ENCODE assay signal across 8 cellular contexts in genomic region chr11:76380977-76381719, GRCh38. TPM values are rescaled to one million over a fixed set of nuclear protein-coding genes. Genes with fewer than 3 reads are reported as not detected.
DNase-seq lines count a peak whose midpoint lies in the region; ATAC-seq and TF ChIP-seq lines count a peak whose summit lies in the region.

Gene GVQW3, plus strand, starts transcription at chr11:76381323. Its CDS starts 506 bp downstream, at chr11:76381829.
Gene THAP12, minus strand, starts transcription at chr11:76381132. Its CDS starts 296 bp downstream, at chr11:76380836.

- H3K4me1 ChIP-seq in HAP-1 (peaks cover 12% of the 10 kb centered on the region), foreskin keratinocyte (peaks cover 6% of the 10 kb centered on the region), neuron (ENCODE audit: insufficient read depth, low read length) (peaks cover 23% of the 10 kb centered on the region)

- no peaks in the 10 kb centered on the region for H3K27me3 ChIP-seq in HAP-1 (ENCODE audit: low read depth)
- H3K27me3 ChIP-seq in foreskin keratinocyte, result no peaks in the 10 kb centered on the region
- H3K27me3 ChIP-seq in neuron (ENCODE audit: insufficient read depth, low read length), result no peaks in the 10 kb centered on the region

- peak; percentile 87 for ATAC-seq in foreskin keratinocyte

- H3K27ac ChIP-seq in foreskin keratinocyte, result peak within 1 kb of the TSS; percentile 77

- peak within 1 kb of the TSS; percentile 63 for H3K4me3 ChIP-seq in HAP-1
- H3K4me3 ChIP-seq in neuron (ENCODE audit: low read length), result peak within 1 kb of the TSS; percentile 97

- H3K9me3 ChIP-seq in HAP-1, result peaks cover 10% of the 10 kb centered on the region
- H3K9me3 ChIP-seq in neuron (ENCODE audit: low read length), result no peaks in the 10 kb centered on the region

- peak within 1 kb of the TSS; percentile 72 for H2AFZ ChIP-seq in neuron (ENCODE audit: low read depth, low read length)

- TF ChIP-seq CTCF in foreskin keratinocyte (conservative IDR thresholded peaks at IDR 0.05), result peak; percentile 68

- peak; percentile 94 for TF ChIP-seq POLR2A in Raji (IDR thresholded peaks at IDR 0.05; ENCODE audit: insufficient read depth, low read depth, low read length)

- in situ Hi-C loops in HAP-1 (cut with MboI; ENCODE audit: low sequenced_read_pairs), result no loop called here

- peak; percentile 93 for DNase-seq in GF-D8 (lab: John Stamatoyannopoulos, UW)
- DNase-seq in HAP-1 (ENCODE audit: low spot score in 2 of 2), result peak; percentile 91 to 98
- peak; percentile 96 for DNase-seq in M059J (ENCODE audit: low read depth)
- peak; percentile 95 for DNase-seq in activated gamma-delta T cell (lab: John Stamatoyannopoulos, UW)
- peak; percentile 88 to 94 for DNase-seq in foreskin keratinocyte
- peak; percentile 96 for DNase-seq in stromal cell of bone marrow (ENCODE audit: low read depth)

- H3K36me3 ChIP-seq in HAP-1 (replicated peaks) (0 out of 2 replicates have a peak, but pooled peaks cover 3% of the 10 kb centered on the region), neuron (ENCODE audit: insufficient read depth, low read length) (peaks cover 8% of the 10 kb centered on the region)

RNA-seq across cellular contexts. Expression of gene GVQW3, which starts in this region (rescaled TPM):
- total RNA-seq in M059J (2014; rRNA removed; shearing (Covaris generic)), result 1.4 and 3.0 TPM in 2 replicates
- 0.60 and 0.92 TPM in 2 replicates for total RNA-seq in foreskin keratinocyte
- 0.22 and 0.43 TPM in 2 replicates for polyA plus RNA-seq in foreskin keratinocyte

RNA-seq across cellular contexts. Expression of gene THAP12, which starts in this region (rescaled TPM):
- total RNA-seq in M059J (2014; rRNA removed; shearing (Covaris generic)), result 33.9 and 59.5 TPM in 2 replicates
- total RNA-seq in foreskin keratinocyte, result 50.8 and 53.8 TPM in 2 replicates
- polyA plus RNA-seq in foreskin keratinocyte, result 18.2 and 23.2 TPM in 2 replicates

Comparison
In these comparisons a context has a peak if more than half of its experiments do, and no peak if none do; other contexts are left out.
1. Peak in every context shown above with its lines: DNase-seq, ATAC-seq, H3K4me3 ChIP-seq and H3K27ac ChIP-seq.